ENCODE assay signal across 2 cellular contexts in the genomic region with DNA sequence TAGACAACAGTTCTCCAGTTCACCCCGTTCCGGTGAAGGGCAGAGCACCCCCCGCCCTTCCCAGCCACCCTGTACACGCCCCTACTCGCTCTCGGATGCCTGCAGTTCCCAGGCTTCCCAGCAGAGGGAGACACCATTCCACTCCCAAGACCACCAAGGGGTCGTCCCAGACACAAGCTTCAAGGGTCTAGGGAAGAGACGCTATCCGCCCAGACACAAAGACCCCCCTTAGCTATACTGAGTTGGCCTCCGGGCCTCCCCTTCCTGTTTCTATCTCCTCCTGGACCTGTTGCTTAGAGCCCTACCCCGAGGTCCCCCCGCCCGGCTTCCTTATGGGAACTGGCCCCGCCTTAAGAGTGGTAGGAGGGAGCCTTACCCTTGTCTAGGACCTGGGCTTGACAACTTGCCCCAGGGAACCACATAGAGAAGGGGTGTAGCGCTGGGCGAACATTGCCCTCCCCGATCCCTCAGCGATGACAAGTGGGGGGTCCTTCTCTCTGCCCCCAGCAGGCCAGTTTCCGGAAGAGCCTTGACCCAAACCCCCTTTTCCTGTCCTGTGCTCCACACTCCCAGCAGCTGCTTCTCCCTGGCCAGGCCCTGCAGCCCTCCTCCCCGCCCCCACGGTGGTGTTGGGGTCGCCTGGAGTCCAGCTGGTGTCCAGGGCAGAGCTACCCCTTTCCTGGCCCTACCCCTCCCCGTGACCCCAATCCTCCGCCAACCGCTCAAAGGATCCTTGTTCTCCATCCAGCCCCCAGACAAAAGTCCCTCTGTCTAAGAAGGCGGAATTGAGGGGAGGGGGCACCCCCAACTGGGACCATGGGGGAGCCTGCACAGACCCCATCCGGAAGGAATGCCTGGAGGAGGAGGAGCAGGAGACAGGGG.
TF ChIP-seq lines count a peak whose summit lies in the region.

No MANE protein-coding gene starts in this region.

TF ChIP-seq in A549, 52 proteins besides CTCF, POLR2A, EP300 and RAD21 (continued from another document):
- no peak for TF ChIP-seq USF2 (IDR thresholded peaks at IDR 0.05)
- TF ChIP-seq MAZ (IDR thresholded peaks at IDR 0.05; ENCODE audit: borderline replicate concordance, low read depth, low read length): 0 out of 2 replicates have a peak, but pooled peaks have one; percentile 29
TF ChIP-seq in A549: peak in this region for 2.

TF ChIP-seq in neural cell, 6 proteins besides CTCF, POLR2A, EP300 and RAD21 (continued from another document):
- TF ChIP-seq, protein P1, sequence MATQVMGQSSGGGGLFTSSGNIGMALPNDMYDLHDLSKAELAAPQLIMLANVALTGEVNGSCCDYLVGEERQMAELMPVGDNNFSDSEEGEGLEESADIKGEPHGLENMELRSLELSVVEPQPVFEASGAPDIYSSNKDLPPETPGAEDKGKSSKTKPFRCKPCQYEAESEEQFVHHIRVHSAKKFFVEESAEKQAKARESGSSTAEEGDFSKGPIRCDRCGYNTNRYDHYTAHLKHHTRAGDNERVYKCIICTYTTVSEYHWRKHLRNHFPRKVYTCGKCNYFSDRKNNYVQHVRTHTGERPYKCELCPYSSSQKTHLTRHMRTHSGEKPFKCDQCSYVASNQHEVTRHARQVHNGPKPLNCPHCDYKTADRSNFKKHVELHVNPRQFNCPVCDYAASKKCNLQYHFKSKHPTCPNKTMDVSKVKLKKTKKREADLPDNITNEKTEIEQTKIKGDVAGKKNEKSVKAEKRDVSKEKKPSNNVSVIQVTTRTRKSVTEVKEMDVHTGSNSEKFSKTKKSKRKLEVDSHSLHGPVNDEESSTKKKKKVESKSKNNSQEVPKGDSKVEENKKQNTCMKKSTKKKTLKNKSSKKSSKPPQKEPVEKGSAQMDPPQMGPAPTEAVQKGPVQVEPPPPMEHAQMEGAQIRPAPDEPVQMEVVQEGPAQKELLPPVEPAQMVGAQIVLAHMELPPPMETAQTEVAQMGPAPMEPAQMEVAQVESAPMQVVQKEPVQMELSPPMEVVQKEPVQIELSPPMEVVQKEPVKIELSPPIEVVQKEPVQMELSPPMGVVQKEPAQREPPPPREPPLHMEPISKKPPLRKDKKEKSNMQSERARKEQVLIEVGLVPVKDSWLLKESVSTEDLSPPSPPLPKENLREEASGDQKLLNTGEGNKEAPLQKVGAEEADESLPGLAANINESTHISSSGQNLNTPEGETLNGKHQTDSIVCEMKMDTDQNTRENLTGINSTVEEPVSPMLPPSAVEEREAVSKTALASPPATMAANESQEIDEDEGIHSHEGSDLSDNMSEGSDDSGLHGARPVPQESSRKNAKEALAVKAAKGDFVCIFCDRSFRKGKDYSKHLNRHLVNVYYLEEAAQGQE (IDR thresholded peaks at IDR 0.05; ENCODE audit: borderline replicate concordance): no peak
- TF ChIP-seq MXI1 (conservative IDR thresholded peaks at IDR 0.05; ENCODE audit: poor library complexity, severe bottlenecking) (no peak), SMC3 (conservative IDR thresholded peaks at IDR 0.05; ENCODE audit: poor library complexity) (peak; percentile 60), TAF1 (IDR thresholded peaks at IDR 0.05; ENCODE audit: low read depth) (no peak), POLR2AphosphoS5 (IDR thresholded peaks at IDR 0.05) (no peak)
